ENCODE assay signal across 21 cellular contexts in genomic region chr1:245247791-245248789, GRCh38.
"Had no signal": no experiment of that assay in that cellular context is flagged by ENCODE, and none has a peak within 500 bp of the region (broad histone marks: within the 10 kb centered on the region; RNA-seq: fewer than 3 reads in every experiment).

No MANE protein-coding gene starts in this region.

- H3K4me1 ChIP-seq: ascending aorta, breast epithelium, thyroid gland, vagina had no signal

- H3K9me3 ChIP-seq: ascending aorta, neutrophil, thyroid gland, vagina had no signal

- H3K4me1 Mint-ChIP-seq: activated CD4-positive, alpha-beta T cell treated with anti-CD3 and anti-CD28 coated beads for 36 hours; activated CD8-positive, alpha-beta memory T cell treated with anti-CD3 and anti-CD28 coated beads, Interleukin-2, amount 10 ng/mL, durations not matched to agents 7 days and 5 days; activated naive CD8-positive, alpha-beta T cell treated with anti-CD3 and anti-CD28 coated beads, Interleukin-2, amount 50 U/mL, for 24 hours; naive B cell; stimulated activated naive B cell treated with anti-CD40 and anti-IgM and Interleukin-4, amounts not matched to agents 10 μg/mL and 1 μg/mL and 100 μg/mL, for 72 hours had no signal

- H3K36me3 Mint-ChIP-seq: activated CD4-positive, alpha-beta memory T cell treated with anti-CD3 and anti-CD28 coated beads for 36 hours; activated CD8-positive, alpha-beta memory T cell treated with anti-CD3 and anti-CD28 coated beads, Interleukin-2, amount 10 ng/mL, durations not matched to agents 7 days and 5 days; naive B cell; stimulated activated naive B cell treated with anti-CD40 and anti-IgM and Interleukin-4, amounts not matched to agents 10 μg/mL and 1 μg/mL and 100 μg/mL, for 72 hours had no signal

- H3K36me3 ChIP-seq: ascending aorta, breast epithelium, neutrophil, thyroid gland, vagina had no signal

- H3K4me3 ChIP-seq: ascending aorta, breast epithelium, lung, skin epidermis, thyroid gland had no signal

- H3K9me3 Mint-ChIP-seq: activated T-helper 2 cell treated with anti-CD3 and anti-CD28 coated beads, Interferon-gamma antibody, Interleukin-2, Interleukin-4, amounts not matched to agents 10 μg/mL and 5 μg/mL and 100 μg/mL, durations not matched to agents 14 hours and 24 hours and 36 hours; stimulated activated naive B cell treated with anti-CD40 and anti-IgM and Interleukin-4, amounts not matched to agents 10 μg/mL and 1 μg/mL and 100 μg/mL, for 72 hours; T-helper 1 cell treated with Interleukin-12 subunit alpha and Interleukin-12 subunit beta and Interleukin-4 antibody, amounts not matched to agents 30 μg/mL and 1 μg/mL, for 36 hours had no signal

- H3K27me3 Mint-ChIP-seq: activated CD4-positive, alpha-beta memory T cell treated with anti-CD3 and anti-CD28 coated beads for 36 hours; activated CD4-positive, alpha-beta T cell treated with anti-CD3 and anti-CD28 coated beads for 36 hours; activated CD8-positive, alpha-beta memory T cell treated with anti-CD3 and anti-CD28 coated beads, Interleukin-2, amount 10 ng/mL, durations not matched to agents 7 days and 5 days; activated naive CD8-positive, alpha-beta T cell treated with anti-CD3 and anti-CD28 coated beads, Interleukin-2, amount 50 U/mL, for 24 hours; stimulated activated naive B cell treated with anti-CD40 and anti-IgM and Interleukin-4, amounts not matched to agents 10 μg/mL and 1 μg/mL and 100 μg/mL, for 72 hours had no signal

- H3K27ac ChIP-seq: ascending aorta, breast epithelium, neutrophil, skin epidermis, thyroid gland, vagina had no signal

- H3K4me3 Mint-ChIP-seq: activated CD4-positive, alpha-beta memory T cell treated with anti-CD3 and anti-CD28 coated beads for 36 hours; activated CD4-positive, alpha-beta T cell treated with anti-CD3 and anti-CD28 coated beads for 36 hours; activated CD8-positive, alpha-beta memory T cell treated with anti-CD3 and anti-CD28 coated beads, Interleukin-2, amount 10 ng/mL, durations not matched to agents 7 days and 5 days; activated naive CD4-positive, alpha-beta T cell treated with anti-CD3 and anti-CD28 coated beads for 36 hours; activated naive CD8-positive, alpha-beta T cell treated with anti-CD3 and anti-CD28 coated beads, Interleukin-2, amount 50 U/mL, for 24 hours; naive B cell; stimulated activated naive B cell treated with anti-CD40 and anti-IgM and Interleukin-4, amounts not matched to agents 10 μg/mL and 1 μg/mL and 100 μg/mL, for 72 hours; T-helper 1 cell treated with Interleukin-12 subunit alpha and Interleukin-12 subunit beta and Interleukin-4 antibody, amounts not matched to agents 30 μg/mL and 1 μg/mL, for 36 hours had no signal

- DNase-seq: activated CD4-positive, alpha-beta memory T cell treated with anti-CD3 and anti-CD28 coated beads for 36 hours; activated CD4-positive, alpha-beta T cell treated with anti-CD3 and anti-CD28 coated beads for 36 hours; activated CD8-positive, alpha-beta memory T cell treated with anti-CD3 and anti-CD28 coated beads, Interleukin-2, amount 10 ng/mL, durations not matched to agents 7 days and 5 days; activated naive CD4-positive, alpha-beta T cell treated with anti-CD3 and anti-CD28 coated beads for 36 hours; activated naive CD8-positive, alpha-beta T cell treated with anti-CD3 and anti-CD28 coated beads, Interleukin-2, amount 50 U/mL, for 24 hours; activated T-cell treated with anti-CD3 and anti-CD28 coated beads, Interleukin-2, amount 50 U/mL, for 1 hour; glutamatergic neuron; kidney glomerular epithelial cell; naive B cell; stimulated activated CD4-positive, alpha-beta T cell treated with anti-CD3 and anti-CD28 coated beads, Interleukin-15, amount 100 ng/mL, for 24 hours; stimulated activated CD4-positive, alpha-beta T cell treated with anti-CD3 and anti-CD28 coated beads, Interleukin-4, amount 100 ng/mL, for 1 hour; stimulated activated naive B cell treated with anti-CD40 and anti-IgM and Interleukin-4, amounts not matched to agents 10 μg/mL and 1 μg/mL and 100 μg/mL, for 72 hours; thyroid gland had no signal

- H3K27ac Mint-ChIP-seq: activated CD4-positive, alpha-beta memory T cell treated with anti-CD3 and anti-CD28 coated beads for 36 hours; activated CD4-positive, alpha-beta T cell treated with anti-CD3 and anti-CD28 coated beads for 36 hours; activated CD8-positive, alpha-beta memory T cell treated with anti-CD3 and anti-CD28 coated beads, Interleukin-2, amount 10 ng/mL, durations not matched to agents 7 days and 5 days; activated naive CD4-positive, alpha-beta T cell treated with anti-CD3 and anti-CD28 coated beads for 36 hours; activated naive CD8-positive, alpha-beta T cell treated with anti-CD3 and anti-CD28 coated beads, Interleukin-2, amount 50 U/mL, for 24 hours; activated T-helper 2 cell treated with anti-CD3 and anti-CD28 coated beads, Interferon-gamma antibody, Interleukin-2, Interleukin-4, amounts not matched to agents 10 μg/mL and 5 μg/mL and 100 μg/mL, durations not matched to agents 14 hours and 24 hours and 36 hours; naive B cell; stimulated activated naive B cell treated with anti-CD40 and anti-IgM and Interleukin-4, amounts not matched to agents 10 μg/mL and 1 μg/mL and 100 μg/mL, for 72 hours; T-helper 1 cell treated with Interleukin-12 subunit alpha and Interleukin-12 subunit beta and Interleukin-4 antibody, amounts not matched to agents 30 μg/mL and 1 μg/mL, for 36 hours had no signal
